20 cellular contexts compared by ENCODE assay signal in the genomic region with DNA sequence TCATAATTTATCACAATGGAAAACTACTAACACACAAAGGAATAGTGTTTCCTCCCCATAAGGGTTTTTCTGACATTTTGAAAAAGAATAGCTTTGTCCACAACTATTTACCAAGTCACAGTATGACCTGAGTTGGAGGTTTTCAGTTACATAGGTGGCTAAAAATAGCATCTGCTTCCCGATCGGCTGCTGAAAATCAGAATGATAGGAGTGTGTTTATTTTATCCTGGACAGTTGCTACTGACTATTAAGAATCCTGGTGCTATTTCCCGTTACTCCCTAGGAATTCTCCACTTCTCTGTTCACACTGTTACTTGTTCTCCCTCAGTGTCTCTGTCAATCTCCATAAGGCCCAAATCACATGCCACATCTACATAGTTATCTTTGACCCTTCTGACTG.
"Had no signal": no experiment of that assay in that cellular context is flagged by ENCODE, and none has a peak within 500 bp of the region (broad histone marks: within the 10 kb centered on the region; RNA-seq: fewer than 3 reads in every experiment).

No MANE protein-coding gene starts in this region.

- H3K27ac Mint-ChIP-seq: activated CD4-positive, alpha-beta T cell treated with anti-CD3 and anti-CD28 coated beads, Interleukin-2, amount 10 ng/mL, durations not matched to agents 24 days and 14 days; activated CD8-positive, alpha-beta T cell treated with anti-CD3 and anti-CD28 coated beads, Interleukin-2, amount 10 ng/mL, durations not matched to agents 7 days and 5 days; activated naive CD8-positive, alpha-beta T cell; activated T-cell treated with anti-CD3 and anti-CD28 coated beads, Interleukin-2, amount 50 U/mL, for 72 hours; dendritic cell treated with granulocyte-macrophage colony-stimulating factor and Interleukin-4, amounts not matched to agents 40 ng/mL and 50 ng/mL, for 4 days; stimulated activated effector memory CD8-positive, alpha-beta T cell treated with anti-CD3 and anti-CD28 coated beads, Interleukin-12 subunit alpha, Interleukin-12 subunit beta, amount 100 ng/mL, for 72 hours; WTC11 had no signal

- H3K9me3 Mint-ChIP-seq: dendritic cell treated with granulocyte-macrophage colony-stimulating factor and Interleukin-4, amounts not matched to agents 40 ng/mL and 50 ng/mL, for 4 days; WTC11 had no signal

- H3K4me3 Mint-ChIP-seq: activated CD4-positive, alpha-beta T cell treated with anti-CD3 and anti-CD28 coated beads, Interleukin-2, amount 10 ng/mL, durations not matched to agents 24 days and 14 days; activated CD8-positive, alpha-beta T cell treated with anti-CD3 and anti-CD28 coated beads, Interleukin-2, amount 10 ng/mL, durations not matched to agents 7 days and 5 days; activated naive CD8-positive, alpha-beta T cell; activated T-cell treated with anti-CD3 and anti-CD28 coated beads, Interleukin-2, amount 50 U/mL, for 72 hours; dendritic cell treated with granulocyte-macrophage colony-stimulating factor and Interleukin-4, amounts not matched to agents 40 ng/mL and 50 ng/mL, for 4 days; neural crest cell; stimulated activated effector memory CD8-positive, alpha-beta T cell treated with anti-CD3 and anti-CD28 coated beads, Interleukin-12 subunit alpha, Interleukin-12 subunit beta, amount 100 ng/mL, for 72 hours; WTC11 had no signal

- H3K27me3 ChIP-seq: body of pancreas, gastrocnemius medialis, sigmoid colon had no signal

- H3K9me3 ChIP-seq: body of pancreas, gastrocnemius medialis, thoracic aorta had no signal

- H3K27me3 Mint-ChIP-seq: activated CD4-positive, alpha-beta T cell treated with anti-CD3 and anti-CD28 coated beads, Interleukin-2, amount 10 ng/mL, durations not matched to agents 24 days and 14 days; activated naive CD8-positive, alpha-beta T cell; dendritic cell treated with granulocyte-macrophage colony-stimulating factor and Interleukin-4, amounts not matched to agents 40 ng/mL and 50 ng/mL, for 4 days had no signal

- H3K36me3 Mint-ChIP-seq: activated naive CD8-positive, alpha-beta T cell; stimulated activated effector memory CD8-positive, alpha-beta T cell treated with anti-CD3 and anti-CD28 coated beads, Interleukin-12 subunit alpha, Interleukin-12 subunit beta, amount 100 ng/mL, for 72 hours; WTC11 had no signal

- H3K4me1 ChIP-seq: body of pancreas had no signal

- H3K4me1 Mint-ChIP-seq: activated CD4-positive, alpha-beta T cell treated with anti-CD3 and anti-CD28 coated beads, Interleukin-2, amount 10 ng/mL, durations not matched to agents 24 days and 14 days; stimulated activated effector memory CD8-positive, alpha-beta T cell treated with anti-CD3 and anti-CD28 coated beads, Interleukin-12 subunit alpha, Interleukin-12 subunit beta, amount 100 ng/mL, for 72 hours had no signal

- DNase-seq: activated CD4-positive, alpha-beta T cell treated with anti-CD3 and anti-CD28 coated beads, Interleukin-2, amount 10 ng/mL, durations not matched to agents 24 days and 14 days; activated CD8-positive, alpha-beta memory T cell treated with anti-CD3 and anti-CD28 coated beads, Interleukin-2, amount 50 U/mL, for 4 hours; activated CD8-positive, alpha-beta T cell treated with anti-CD3 and anti-CD28 coated beads, Interleukin-2, amount 10 ng/mL, durations not matched to agents 7 days and 5 days; activated gamma-delta T cell treated with Interleukin-2 at 50 U/mL for 16 hours; activated T-cell treated with anti-CD3 and anti-CD28 coated beads, Interleukin-2, amount 50 U/mL, for 72 hours; amniotic stem cell; body of pancreas; effector memory CD4-positive, alpha-beta T cell; gastrocnemius medialis; left colon; sigmoid colon; stimulated activated CD4-positive, alpha-beta T cell treated with anti-CD3 and anti-CD28 coated beads, Interleukin-12 subunit alpha, Interleukin-12 subunit beta, amount 100 ng/mL, for 4 hours; T-helper 2 cell had no signal

- ATAC-seq: activated CD8-positive, alpha-beta T cell treated with anti-CD3 and anti-CD28 coated beads, Interleukin-2, amount 10 ng/mL, durations not matched to agents 7 days and 5 days; activated T-cell treated with anti-CD3 and anti-CD28 coated beads, Interleukin-2, amount 50 U/mL, for 72 hours; body of pancreas; gastrocnemius medialis; left colon; stimulated activated effector memory CD8-positive, alpha-beta T cell treated with anti-CD3 and anti-CD28 coated beads, Interleukin-12 subunit alpha, Interleukin-12 subunit beta, amount 100 ng/mL, for 72 hours; WTC11 had no signal

- H3K36me3 ChIP-seq: gastrocnemius medialis, sigmoid colon, thoracic aorta had no signal

- H3K27ac ChIP-seq: body of pancreas, epithelial cell of prostate, sigmoid colon, thoracic aorta had no signal

- H3K4me3 ChIP-seq: body of pancreas, gastrocnemius medialis, sigmoid colon, thoracic aorta had no signal
